ENCODE assay signal across 8 cellular contexts in the genomic region with DNA sequence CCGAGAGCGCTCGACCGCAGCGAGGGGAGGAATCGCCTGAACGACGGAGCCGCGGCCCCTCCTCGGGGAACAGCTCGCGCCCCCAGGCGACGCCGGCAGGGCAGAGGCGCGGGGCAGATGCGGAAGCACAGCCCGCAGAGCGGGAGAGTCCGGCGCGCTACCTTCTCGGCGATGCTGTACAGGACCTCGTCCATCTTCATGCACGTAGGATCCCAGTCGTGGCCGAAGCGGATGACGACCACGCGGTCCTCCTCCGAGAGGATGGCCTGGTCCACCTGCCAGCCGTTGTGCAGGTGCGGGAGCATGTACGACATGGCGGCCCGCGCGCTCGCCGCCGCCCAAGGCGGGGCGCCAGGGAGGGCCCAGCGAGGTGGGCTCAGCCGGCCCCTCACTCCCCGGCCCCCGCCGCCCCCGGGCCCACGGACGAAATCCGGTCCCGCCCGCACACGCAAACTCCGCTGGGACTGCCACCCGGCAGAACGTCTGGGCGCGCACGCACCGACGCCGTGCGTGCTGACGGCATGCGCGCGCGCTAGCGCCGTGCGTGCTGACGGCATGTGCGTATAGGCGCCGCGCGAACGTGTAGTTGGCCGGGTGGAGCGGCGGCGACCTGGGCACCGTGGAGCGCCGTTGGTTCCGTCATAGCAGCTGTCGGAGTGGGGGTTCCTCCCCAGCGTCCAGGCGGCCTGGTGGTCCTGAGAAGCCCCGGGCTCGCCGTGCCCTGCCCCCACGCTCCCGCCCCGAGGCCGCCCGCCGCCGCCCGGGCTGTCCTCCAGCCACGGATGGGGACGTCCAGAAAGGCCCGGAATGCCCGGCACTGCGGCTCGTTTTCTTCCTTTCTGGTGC. TPM values are rescaled to one million over a fixed set of nuclear protein-coding genes. Genes with fewer than 3 reads are reported as not detected.
DNase-seq lines count a peak whose midpoint lies in the region; ATAC-seq, FAIRE-seq and TF ChIP-seq lines count a peak whose summit lies in the region.

A gene with protein sequence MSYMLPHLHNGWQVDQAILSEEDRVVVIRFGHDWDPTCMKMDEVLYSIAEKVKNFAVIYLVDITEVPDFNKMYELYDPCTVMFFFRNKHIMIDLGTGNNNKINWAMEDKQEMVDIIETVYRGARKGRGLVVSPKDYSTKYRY (minus strand): TSS at position 485 of the 846 bp plus-strand sequence. CDS start 171 bp downstream, at position 314.

- peak; percentile 58 for FAIRE-seq in HepG2 (lab: Jason Lieb, UNC)

- H4K20me1 ChIP-seq in BLaER1 treated with 17β-estradiol and CSF1 and Interleukin-3, amounts not matched to agents 10 nM and 100 nM: peaks cover 43 to 49% (median 46%) of the 10 kb centered on the region in 11 experiments; a peak in 21 of 22 replicates
- peaks cover 29% of the 10 kb centered on the region for H4K20me1 ChIP-seq in HepG2 (ENCODE audit: insufficient read depth, low read length)

- no peak within 1 kb of the TSS for H2AFZ ChIP-seq in HepG2 (ENCODE audit: low read length)

- TF ChIP-seq EP300 in HepG2 (IDR thresholded peaks at IDR 0.05; ENCODE audit: low read depth in 2 of 2, low read length in 2 of 2) (no peak), HepG2 (CRISPR knock-in tag; IDR thresholded peaks at IDR 0.05; ENCODE audit: borderline replicate concordance) (no peak)

- CTCF ChIA-PET in HepG2 (lab: Yijun Ruan, JAX; ENCODE audit: low intra/inter-chr PET ratio, low total read pairs): interaction anchor here (2.1 kb wide), 1 partner anchor 54 kb away, joined by 8 read pairs; no protein-coding TSS in a partner anchor

- peak within 1 kb of the TSS; percentile 87 to 96 (median 94) for H3K9ac ChIP-seq in BLaER1 treated with 17β-estradiol and CSF1 and Interleukin-3, amounts not matched to agents 10 nM and 100 nM
- peak within 1 kb of the TSS; percentile 92 for H3K9ac ChIP-seq in HepG2 (ENCODE audit: insufficient read depth, low read depth, low read length)

- TF ChIP-seq RAD21 in HepG2 (CRISPR knock-in tag; IDR thresholded peaks at IDR 0.05): peak; percentile 37

- peaks cover 23 to 51% (median 30%) of the 10 kb centered on the region in 10 experiments for H3K4me1 ChIP-seq in BLaER1 treated with 17β-estradiol and CSF1 and Interleukin-3, amounts not matched to agents 10 nM and 100 nM
- peaks cover 51% of the 10 kb centered on the region for H3K4me1 ChIP-seq in HepG2 (ENCODE audit: insufficient read depth, low read length)

- peak within 1 kb of the TSS; percentile 85 to 95 (median 92) for H3K27ac ChIP-seq in BLaER1 treated with 17β-estradiol and CSF1 and Interleukin-3, amounts not matched to agents 10 nM and 100 nM
- H3K27ac ChIP-seq in HepG2 (ENCODE audit: extremely low read length, insufficient read depth, low read length): peak within 1 kb of the TSS; percentile 85

- peak; percentile 73 for TF ChIP-seq CTCF in HepG2 (CRISPR knock-in tag; IDR thresholded peaks at IDR 0.05)

- no TSS peak for BruUV-seq in HepG2 (replicated peaks; lab: Mats Ljungman, UMichigan)

- intact Hi-C loops in HepG2 (cut with micrococcal nuclease; ENCODE audit: unreplicated experiment): loop anchor here (1.0 to 2.0 kb wide), 4 partner anchors 38 to 116 kb away; a partner anchor contains a TSS

- H3K4me3 ChIP-seq in BLaER1 treated with 17β-estradiol and CSF1 and Interleukin-3, amounts not matched to agents 10 nM and 100 nM: peak within 1 kb of the TSS; percentile 69 to 94 (median 84)
- H3K4me3 ChIP-seq in HepG2 (replicated peaks in 1 of 3; ENCODE audit: insufficient read depth in 1 of 3, low read depth in 2 of 3, low read length in 3 of 3): peak within 1 kb of the TSS; percentile 84 to 96 (median 85)

- peaks cover 21 to 36% (median 32%) of the 10 kb centered on the region in 11 experiments for H3K36me3 ChIP-seq in BLaER1 treated with 17β-estradiol and CSF1 and Interleukin-3, amounts not matched to agents 10 nM and 100 nM
- peaks cover 3 to 13% of the 10 kb centered on the region in 2 experiments; a peak in 4 of 5 replicates for H3K36me3 ChIP-seq in HepG2 (replicated peaks in 1 of 2; ENCODE audit: control insufficient read depth in 1 of 2, insufficient read depth in 2 of 2, low read length in 2 of 2)

- TF ChIP-seq POLR2A in GM19193 (IDR thresholded peaks at IDR 0.05; ENCODE audit: extremely low read depth, insufficient read depth, insufficient read length): peak; percentile 94
- TF ChIP-seq POLR2A in HepG2 (IDR thresholded peaks at IDR 0.05; ENCODE audit: insufficient read depth in 1 of 2, low read depth in 2 of 2, low read length in 2 of 2): peak; percentile 80 to 95

- peak within 1 kb of the TSS; percentile 88 to 99 (median 94) for H3K4me2 ChIP-seq in BLaER1 treated with 17β-estradiol and CSF1 and Interleukin-3, amounts not matched to agents 10 nM and 100 nM
- peak within 1 kb of the TSS; percentile 97 for H3K4me2 ChIP-seq in HepG2 (ENCODE audit: low read depth, low read length)

- no peaks in the 10 kb centered on the region for H3K9me3 ChIP-seq in BLaER1 treated with 17β-estradiol and CSF1 and Interleukin-3, amounts not matched to agents 10 nM and 100 nM (replicated peaks in 1 of 11)
- no peaks in the 10 kb centered on the region for H3K9me3 ChIP-seq in HepG2 (ENCODE audit: low read length)

- POLR2A ChIA-PET in HepG2 (lab: Yijun Ruan, JAX): interaction anchor here (0.9 to 6.1 kb wide), 8 partner anchors 21 to 121 kb away, joined by 3 to 45 read pairs (median 6); a partner anchor contains a TSS

- peaks cover 51% of the 10 kb centered on the region for H3K79me2 ChIP-seq in HepG2 (ENCODE audit: insufficient read depth, low read length)

- DNase-seq in NCI-H526 treated with DMSO at 0.1 percent for 48 hours (lab: John Stamatoyannopoulos, UW) (peak; percentile 39), dedifferentiated amniotic fluid mesenchymal stem cell (ENCODE audit: extremely low spot score) (peak; percentile 75), HepG2 (ENCODE audit: low spot score) (peak; percentile 69)
- peak; percentile 81 for DNase-seq in activated CD4-positive, alpha-beta T cell treated with anti-CD3 and anti-CD28 coated beads, Interleukin-2, amount 50 U/mL, for 1 hour
- DNase-seq in stimulated activated CD4-positive, alpha-beta T cell treated with anti-CD3 and anti-CD28 coated beads, Interleukin-4, amount 100 ng/mL, for 1 hour: peak; percentile 86

- WGBS in HepG2 (ENCODE audit: low lambda C conversion rate): 0% methylated on average over 8 of the region's 112 CpGs

- no peaks in the 10 kb centered on the region for H3K27me3 ChIP-seq in BLaER1 treated with 17β-estradiol and CSF1 and Interleukin-3, amounts not matched to agents 10 nM and 100 nM
- H3K27me3 ChIP-seq in HepG2 (ENCODE audit: control insufficient read depth in 1 of 2, insufficient read depth in 2 of 2, low read length in 2 of 2): no peaks in the 10 kb centered on the region; a peak in 1 of 5 replicates

- in situ Hi-C loops in HepG2 (cut with HindIII; ENCODE audit: extremely low pct_ligation_motif_present, low pct_unique_long_range_greater_than_20kb): loop anchor here (5.0 kb wide), 1 partner anchor 44 kb away; a partner anchor contains a TSS

- ATAC-seq in HG03432 (IDR thresholded peaks at IDR 0.05; ENCODE audit: unreplicated experiment): peak; percentile 98
- ATAC-seq in HepG2: peak; percentile 95

TF ChIP-seq in HepG2, 621 proteins besides CTCF, POLR2A, EP300 and RAD21 (continues in another document):
- TF ChIP-seq ISL2 (CRISPR knock-in tag; IDR thresholded peaks at IDR 0.05) (peak; percentile 52; the same call in 1 of the 2 replicates), RBFOX2 (IDR thresholded peaks at IDR 0.05; ENCODE audit: low read depth, low read length) (peak; percentile 95), ZNF772 (CRISPR knock-in tag; IDR thresholded peaks at IDR 0.05) (peak; percentile 93; the same call in 1 of the 2 replicates), ZNF569 (CRISPR knock-in tag; IDR thresholded peaks at IDR 0.05; ENCODE audit: borderline replicate concordance) (no peak), ZFP37 (CRISPR knock-in tag; IDR thresholded peaks at IDR 0.05; ENCODE audit: borderline replicate concordance) (no peak)
- TF ChIP-seq, protein P1, sequence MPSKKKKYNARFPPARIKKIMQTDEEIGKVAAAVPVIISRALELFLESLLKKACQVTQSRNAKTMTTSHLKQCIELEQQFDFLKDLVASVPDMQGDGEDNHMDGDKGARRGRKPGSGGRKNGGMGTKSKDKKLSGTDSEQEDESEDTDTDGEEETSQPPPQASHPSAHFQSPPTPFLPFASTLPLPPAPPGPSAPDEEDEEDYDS (CRISPR knock-in tag; IDR thresholded peaks at IDR 0.05): peak; percentile 76
- TF ChIP-seq, protein P2, sequence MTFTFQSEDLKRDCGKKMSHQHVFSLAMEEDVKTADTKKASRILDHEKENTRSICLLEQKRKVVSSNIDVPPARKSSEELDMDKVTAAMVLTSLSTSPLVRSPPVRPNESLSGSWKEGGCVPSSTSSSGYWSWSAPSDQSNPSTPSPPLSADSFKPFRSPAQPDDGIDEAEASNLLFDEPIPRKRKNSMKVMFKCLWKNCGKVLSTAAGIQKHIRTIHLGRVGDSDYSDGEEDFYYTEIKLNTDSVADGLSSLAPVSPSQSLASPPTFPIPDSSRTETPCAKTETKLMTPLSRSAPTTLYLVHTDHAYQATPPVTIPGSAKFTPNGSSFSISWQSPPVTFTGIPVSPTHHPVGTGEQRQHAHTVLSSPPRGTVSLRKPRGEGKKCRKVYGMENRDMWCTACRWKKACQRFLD (CRISPR knock-in tag; IDR thresholded peaks at IDR 0.05; ENCODE audit: borderline replicate concordance): peak; percentile 94

RNA-seq across cellular contexts. Expression of the gene that starts here (rescaled TPM):
- 192 and 202 TPM in 2 replicates for total RNA-seq in HepG2 (2016; rRNA removed; fragmentation: Illumina TruSeq; extraction: Trizol)
- 596 and 716 TPM in 2 replicates for total RNA-seq in HepG2 (2016; cell fraction: cytosol; rRNA removed; fragmentation: Illumina TruSeq; extraction: Trizol; ENCODE audit: low read depth)
- total RNA-seq in HepG2 (2016; cell fraction: insoluble cytoplasmic fraction; rRNA removed; fragmentation: Illumina TruSeq; extraction: Trizol): 185 and 204 TPM in 2 replicates
- total RNA-seq in HepG2 (2016; cell fraction: membrane; rRNA removed; fragmentation: Illumina TruSeq; extraction: Trizol): 533 and 635 TPM in 2 replicates
- total RNA-seq in HepG2 (2016; cell fraction: nucleus; rRNA removed; fragmentation: Illumina TruSeq; extraction: Trizol): 56.2 and 79.7 TPM in 2 replicates
- polyA plus RNA-seq in HepG2 (2011; rRNA removed): 135 and 172 TPM in 2 replicates
- polyA plus RNA-seq in HepG2 (2011; cell fraction: cytosol; rRNA removed): 131 and 145 TPM in 2 replicates
- polyA plus RNA-seq in HepG2 (2011; cell fraction: nucleus; rRNA removed): 32.1 and 40.2 TPM in 2 replicates
- 123 and 145 TPM in 2 replicates for polyA plus RNA-seq in HepG2 (2012)
- 941 and 1,125 TPM in 2 replicates for polyA plus RNA-seq in HepG2 (2016; cell fraction: cytosol; fragmentation: Illumina TruSeq; extraction: Trizol; ENCODE audit: low read depth)
- 223 and 229 TPM in 2 replicates for polyA plus RNA-seq in HepG2 (2016; cell fraction: insoluble cytoplasmic fraction; fragmentation: Illumina TruSeq; extraction: Trizol; ENCODE audit: low read depth)
- 563 and 676 TPM in 2 replicates for polyA plus RNA-seq in HepG2 (2016; cell fraction: membrane; fragmentation: Illumina TruSeq; extraction: Trizol; ENCODE audit: low read depth)
- polyA plus RNA-seq in HepG2 (2016; cell fraction: nucleus; fragmentation: Illumina TruSeq; extraction: Trizol; ENCODE audit: insufficient read depth, low read depth): 165 and 194 TPM in 2 replicates
- polyA minus RNA-seq in HepG2 (2011; rRNA and poly(A)+ RNA removed; ENCODE audit: low replicate concordance): 36.7 and 86.4 TPM in 2 replicates
- polyA minus RNA-seq in HepG2 (2011; cell fraction: cytosol; rRNA and poly(A)+ RNA removed): 44.1 and 45.4 TPM in 2 replicates
- polyA minus RNA-seq in HepG2 (2011; cell fraction: nucleus; rRNA and poly(A)+ RNA removed): 14.9 and 19.2 TPM in 2 replicates

Comparison
In these comparisons a context has a peak if more than half of its experiments do, and no peak if none do; other contexts are left out.
1. Peak in every context shown above with its lines: DNase-seq, ATAC-seq, H3K4me3 ChIP-seq and H3K27ac ChIP-seq.